11 cellular contexts compared by ENCODE assay signal in the genomic region with DNA sequence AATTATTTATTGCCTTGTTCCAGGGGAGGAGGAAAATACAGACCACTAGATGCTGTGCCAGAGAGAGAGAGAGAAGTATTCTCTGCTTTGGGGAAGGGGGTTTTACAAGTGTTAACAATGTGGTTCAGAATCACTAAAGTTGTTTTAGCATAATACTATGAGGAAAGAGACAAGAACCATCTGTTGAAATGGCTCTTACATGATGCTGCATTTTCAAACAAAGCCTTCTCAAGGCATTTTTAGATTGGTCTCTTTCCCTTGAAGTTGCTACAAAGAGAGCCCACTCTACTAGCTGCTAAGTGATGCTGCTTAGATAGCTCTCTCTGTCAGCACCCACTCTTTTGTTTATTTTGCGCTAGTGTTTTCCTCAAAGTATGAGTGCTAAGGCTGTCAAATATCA.
DNase-seq lines count a peak whose midpoint lies in the region; ATAC-seq and TF ChIP-seq lines count a peak whose summit lies in the region.
"Had no signal": no experiment of that assay in that cellular context is flagged by ENCODE, and none has a peak within 500 bp of the region (broad histone marks: within the 10 kb centered on the region; RNA-seq: fewer than 3 reads in every experiment).

No MANE protein-coding gene starts in this region.

- intact Hi-C loops in transverse colon (cut with DNase I; ENCODE audit: low total_unique reads) = no loop called here

- H3K4me3 ChIP-seq in SK-N-SH (ENCODE audit: low read depth in 2 of 2, low read length in 1 of 2) = no peak overlapping the region
- H3K4me3 ChIP-seq in esophagus (ENCODE audit: low read depth in 1 of 2, low read length in 2 of 2) = no peak overlapping the region
- peak overlapping the region in 1 of 2 donors; percentile 13 for H3K4me3 ChIP-seq in muscle layer of colon (ENCODE audit: low read depth in 1 of 2, low read length in 2 of 2)
- H3K4me3 ChIP-seq in transverse colon = no peak overlapping the region
- H3K4me3 ChIP-seq: K562, mucosa of descending colon had no signal

- CTCF ChIA-PET in SK-N-SH (lab: Yijun Ruan, JAX) = interaction anchor here (0.6 to 3.7 kb wide), 27 partner anchors 11 to 1361 kb away, joined by 3 to 24 read pairs (median 3); no protein-coding TSS in a partner anchor

- H2AFZ ChIP-seq in SK-N-SH (ENCODE audit: low read depth) = peak overlapping the region; percentile 38

- H3K27me3 ChIP-seq in SK-N-SH (ENCODE audit: insufficient read depth) (no peaks in the 10 kb centered on the region), esophagus (ENCODE audit: control insufficient read depth in 1 of 2, insufficient read depth in 2 of 2, low read length in 2 of 2) (no peaks in the 10 kb centered on the region), muscle layer of colon (ENCODE audit: control insufficient read depth in 1 of 2, insufficient read depth in 2 of 2, low read length in 2 of 2) (no peaks in the 10 kb centered on the region), transverse colon (no peaks in the 10 kb centered on the region)

- peaks cover 16% of the 10 kb centered on the region for H3F3A ChIP-seq in SK-N-SH (replicated peaks; ENCODE audit: insufficient read depth)

- no peaks in the 10 kb centered on the region for H3K79me2 ChIP-seq in SK-N-SH (ENCODE audit: insufficient read depth)

- H3K27me3 Mint-ChIP-seq in T-helper 17 cell = no peaks in the 10 kb centered on the region

- no peaks in the 10 kb centered on the region for H3K9me3 ChIP-seq in SK-N-SH
- H3K9me3 ChIP-seq in esophagus (ENCODE audit: control insufficient read depth in 2 of 2, insufficient read depth in 1 of 2, low read depth in 1 of 2, low read length in 1 of 2) = no peaks in the 10 kb centered on the region
- H3K9me3 ChIP-seq in muscle layer of colon (ENCODE audit: low read length) = no peaks in the 10 kb centered on the region
- no peaks in the 10 kb centered on the region for H3K9me3 ChIP-seq in transverse colon
- no peaks in the 10 kb centered on the region for H3K9me3 ChIP-seq in T-helper 17 cell (ENCODE audit: control insufficient read depth, low read length, poor library complexity, severe bottlenecking)
- H3K9me3 ChIP-seq: mucosa of descending colon had no signal

- H3K36me3 ChIP-seq in SK-N-SH (replicated peaks in 1 of 2; ENCODE audit: control insufficient read depth in 1 of 2, insufficient read depth in 2 of 2, low read length in 1 of 2) (no peaks in the 10 kb centered on the region), esophagus (ENCODE audit: control insufficient read depth in 2 of 2, insufficient read depth in 2 of 2, low read length in 1 of 2) (no peaks in the 10 kb centered on the region), muscle layer of colon (ENCODE audit: insufficient read depth, low read length) (peaks cover 4% of the 10 kb centered on the region), transverse colon (no peaks in the 10 kb centered on the region)

- TF ChIP-seq EP300 in SK-N-SH (IDR thresholded peaks at IDR 0.05; ENCODE audit: borderline replicate concordance in 1 of 2, low read depth in 1 of 2, low read length in 1 of 2) = no peak
- no peak for TF ChIP-seq EP300 in transverse colon (IDR thresholded peaks at IDR 0.05; ENCODE audit: low read depth)

- H3K4me1 ChIP-seq in SK-N-SH (ENCODE audit: control insufficient read depth in 1 of 2, insufficient read depth in 2 of 2, low read depth in 1 of 2, low read length in 1 of 2) = peaks cover 16 to 25% of the 10 kb centered on the region in 2 experiments; a peak in 3 of 4 replicates
- H3K4me1 ChIP-seq in esophagus (ENCODE audit: control insufficient read depth in 2 of 2, insufficient read depth in 2 of 2, low read length in 1 of 2) = peaks cover 0 to 6% of the 10 kb centered on the region in 2 donors
- peaks cover 31% of the 10 kb centered on the region for H3K4me1 ChIP-seq in muscle layer of colon (ENCODE audit: insufficient read depth, low read length)
- H3K4me1 ChIP-seq in transverse colon = peaks cover 7 to 26% (median 17%) of the 10 kb centered on the region in 4 donors

- no peak overlapping the region for H3K27ac Mint-ChIP-seq in T-helper 17 cell
- H3K27ac Mint-ChIP-seq: activated T-helper 1 cell treated with anti-CD3 and anti-CD28 coated beads, Interleukin-12 subunit alpha, Interleukin-12 subunit beta, Interleukin-2, Interleukin-4 antibody, amounts not matched to agents 30 ng/mL and 10 ng/mL and 1 ng/mL, durations not matched to agents 14 hours and 24 hours and 36 hours had no signal

- peak overlapping the region; percentile 59 to 61 for H3K27ac ChIP-seq in SK-N-SH (ENCODE audit: low read depth in 2 of 2, low read length in 1 of 2)
- H3K27ac ChIP-seq in esophagus (ENCODE audit: low read depth in 2 of 2, low read length in 1 of 2) = peak overlapping the region; percentile 80 to 84
- H3K27ac ChIP-seq in muscle layer of colon (ENCODE audit: low read depth, low read length) = peak overlapping the region; percentile 79
- H3K27ac ChIP-seq in transverse colon = peak overlapping the region; percentile 69 to 78 (median 74)

- no peaks in the 10 kb centered on the region for H3K36me3 Mint-ChIP-seq in T-helper 17 cell (ENCODE audit: low read depth)

- POLR2A ChIA-PET in SK-N-SH (lab: Yijun Ruan, JAX) = no interaction called here

- H3K4me1 Mint-ChIP-seq in T-helper 17 cell = no peaks in the 10 kb centered on the region

- H3K4me3 Mint-ChIP-seq in T-helper 17 cell = no peak overlapping the region
- H3K4me3 Mint-ChIP-seq: activated T-helper 1 cell treated with anti-CD3 and anti-CD28 coated beads, Interleukin-12 subunit alpha, Interleukin-12 subunit beta, Interleukin-2, Interleukin-4 antibody, amounts not matched to agents 30 ng/mL and 10 ng/mL and 1 ng/mL, durations not matched to agents 14 hours and 24 hours and 36 hours had no signal

- no peak for DNase-seq in SK-N-SH
- DNase-seq in transverse colon = no peak
- no peak for DNase-seq in T-helper 17 cell

- ATAC-seq in GM19328 (IDR thresholded peaks at IDR 0.05; ENCODE audit: unreplicated experiment) (no peak), T-helper 17 cell (no peak), GM18858 (IDR thresholded peaks at IDR 0.05; ENCODE audit: unreplicated experiment) (no peak), GM21528 (IDR thresholded peaks at IDR 0.05; ENCODE audit: low FRiP score, unreplicated experiment) (no peak)
- ATAC-seq: K562 had no signal

- 76% methylated on average over 1 of the region's 1 CpG for WGBS in SK-N-SH (ENCODE audit: low lambda C conversion rate)
- 59 to 61% methylated on average over 1 of the region's 1 CpG for WGBS in esophagus, 2 donors
- WGBS in transverse colon (ENCODE audit: low coverage in 1 of 2), 2 donors = 60 to 61% methylated on average over 1 of the region's 1 CpG

- in situ Hi-C loops in transverse colon (cut with MboI; ENCODE audit: low pct_ligation_motif_present in 1 of 4, low pct_unique_long_range_greater_than_20kb in 1 of 4, low sequenced_read_pairs in 3 of 4) = loop anchor here in 3 of 4 donors (10.0 to 25.0 kb wide), 3 partner anchors 275 to 300 kb away; no protein-coding TSS in a partner anchor

- H3K9ac ChIP-seq in SK-N-SH (peak overlapping the region; percentile 48; the same call in 1 of the 2 replicates), muscle layer of colon (ENCODE audit: low read length) (peak overlapping the region; percentile 18)

- H3K4me2 ChIP-seq in SK-N-SH = peak overlapping the region; percentile 61

- H3K9me2 ChIP-seq in SK-N-SH = no peaks in the 10 kb centered on the region

- TF ChIP-seq CTCF in SK-N-SH (IDR thresholded peaks at IDR 0.05) = no peak
- TF ChIP-seq CTCF in transverse colon (IDR thresholded peaks at IDR 0.05) = no peak

- H4K20me1 ChIP-seq in SK-N-SH (ENCODE audit: insufficient read depth) = no peaks in the 10 kb centered on the region

- TF ChIP-seq RAD21 in SK-N-SH (IDR thresholded peaks at IDR 0.05; ENCODE audit: low read length) = no peak

- TF ChIP-seq POLR2A in transverse colon (IDR thresholded peaks at IDR 0.05) = no peak

TF ChIP-seq in SK-N-SH, 30 proteins besides CTCF, POLR2A, EP300 and RAD21:
- no peak for TF ChIP-seq NRF1 (IDR thresholded peaks at IDR 0.05; ENCODE audit: low read depth, low read length)
- no peak for TF ChIP-seq MEF2A (IDR thresholded peaks at IDR 0.05; ENCODE audit: borderline replicate concordance, low read depth)
- no peak for TF ChIP-seq FOXJ3 (CRISPR knock-in tag; IDR thresholded peaks at IDR 0.05)
- TF ChIP-seq TAF1 (IDR thresholded peaks at IDR 0.05; ENCODE audit: borderline replicate concordance, low read depth, low read length) = no peak
- TF ChIP-seq SMC3 (IDR thresholded peaks at IDR 0.05; ENCODE audit: low read depth, low read length) = no peak
- no peak for TF ChIP-seq FOSL2 (IDR thresholded peaks at IDR 0.05; ENCODE audit: borderline replicate concordance, low read depth)
- no peak for TF ChIP-seq YY1 (IDR thresholded peaks at IDR 0.05; ENCODE audit: low read depth)
- TF ChIP-seq RXRA (IDR thresholded peaks at IDR 0.05; ENCODE audit: borderline replicate concordance, low read depth) = no peak
